23 cellular contexts compared by ENCODE assay signal in the genomic region with DNA sequence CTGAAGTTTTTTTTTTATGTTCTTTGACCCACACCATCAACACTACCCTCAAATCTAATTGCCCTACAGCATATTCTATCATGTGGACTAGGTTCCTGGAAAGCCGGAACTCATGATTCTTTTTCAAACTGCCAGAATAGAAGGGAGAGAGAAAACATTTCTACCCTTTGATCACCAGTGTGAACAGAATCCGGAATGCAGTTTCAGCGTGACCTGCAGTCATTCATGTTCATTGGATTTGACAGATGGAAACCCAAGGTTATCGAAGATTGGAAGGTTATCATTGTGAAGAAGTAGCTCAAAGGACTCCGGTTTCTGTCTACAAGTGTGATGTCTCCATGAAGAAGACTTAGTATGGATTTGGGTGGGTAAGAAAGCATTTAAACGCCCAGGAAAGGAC. TPM values are rescaled to one million over a fixed set of nuclear protein-coding genes. Genes with fewer than 3 reads are reported as not detected.
DNase-seq lines count a peak whose midpoint lies in the region; ATAC-seq and TF ChIP-seq lines count a peak whose summit lies in the region.
"Had no signal": no experiment of that assay in that cellular context is flagged by ENCODE, and none has a peak within 500 bp of the region (broad histone marks: within the 10 kb centered on the region; RNA-seq: fewer than 3 reads in every experiment).

No MANE protein-coding gene starts in this region.

- intact Hi-C loops in left ventricle myocardium inferior (cut with micrococcal nuclease) (no loop called here), Right ventricle myocardium superior (cut with DNase I) (no loop called here)

- no peak overlapping the region for H2BK5ac ChIP-seq in mesenchymal stem cell (ENCODE audit: low read depth, low read length, poor library complexity, severe bottlenecking)

- no peak for ATAC-seq in Right ventricle myocardium superior (ENCODE audit: poor library complexity)
- ATAC-seq in activated T-helper 17 cell treated with anti-CD3 and anti-CD28 coated beads, Interleukin-2, amount 50 U/mL, for 72 hours (replicated peaks), result no peak
- ATAC-seq: GM23338, SK-N-SH treated with all-trans-retinoic acid at 6 μM for 48 hours had no signal

- H3K9ac ChIP-seq in mesenchymal stem cell (ENCODE audit: low read length), result peak overlapping the region; percentile 52
- H3K9ac ChIP-seq: KMS-11 had no signal

- no peak overlapping the region for H2BK15ac ChIP-seq in mesenchymal stem cell (ENCODE audit: low read depth, poor library complexity, severe bottlenecking)

- no peaks in the 10 kb centered on the region for H3K27me3 Mint-ChIP-seq in activated T-helper 17 cell treated with anti-CD3 and anti-CD28 coated beads, Interleukin-2, amount 50 U/mL, for 72 hours

- H3K4me2 ChIP-seq in mesenchymal stem cell (ENCODE audit: low read length, poor library complexity, severe bottlenecking), result no peak overlapping the region
- H3K4me2 ChIP-seq: GM23338, KMS-11 had no signal

- no peak overlapping the region for H2BK12ac ChIP-seq in mesenchymal stem cell (ENCODE audit: low read length in 2 of 2)

- H3K4me1 ChIP-seq in left ventricle myocardium inferior (peaks cover 91% of the 10 kb centered on the region), mesenchymal stem cell (ENCODE audit: control insufficient read depth, insufficient read depth, low read depth, low read length) (no peaks in the 10 kb centered on the region)
- H3K4me1 ChIP-seq: HAP-1 had no signal

- no peak overlapping the region for H2AFZ ChIP-seq in mesenchymal stem cell (ENCODE audit: low read depth, low read length)
- H2AFZ ChIP-seq: GM23338 had no signal

- H3K4ac ChIP-seq in mesenchymal stem cell (ENCODE audit: low read depth in 1 of 2, low read length in 2 of 2), result no peak overlapping the region

- no peak for DNase-seq in left ventricle myocardium inferior
- DNase-seq in Right ventricle myocardium superior, result no peak
- no peak for DNase-seq in mesenchymal stem cell
- no peak for DNase-seq in HuH-7 (ENCODE audit: low spot score)
- no peak for DNase-seq in CD1c-positive myeloid dendritic cell (ENCODE audit: extremely low spot score)
- DNase-seq in activated naive CD4-positive, alpha-beta T cell treated with Interleukin-2 at 50 U/mL for 16 hours, result no peak
- DNase-seq: DND-41; NCI-H1105 treated with DMSO at 0.1 percent for 48 hours; NCI-H2029 treated with DMSO at 0.1 percent for 48 hours; NCI-H2171; NCI-H345; NCI-H524; NCI-H774; NK-92 treated with Interleukin-12 subunit alpha and Interleukin-12 subunit beta, amount 100 ng/mL, for 24 hours; SIG-M5 had no signal

- peaks cover 15% of the 10 kb centered on the region for H3K4me1 Mint-ChIP-seq in activated T-helper 17 cell treated with anti-CD3 and anti-CD28 coated beads, Interleukin-2, amount 50 U/mL, for 72 hours

- H3K27ac Mint-ChIP-seq in activated T-helper 17 cell treated with anti-CD3 and anti-CD28 coated beads, Interleukin-2, amount 50 U/mL, for 72 hours, result peak overlapping the region; percentile 43
- H3K27ac Mint-ChIP-seq: GM23338 had no signal

- H4K91ac ChIP-seq in mesenchymal stem cell (ENCODE audit: low read length), result no peak overlapping the region

- H3K27me3 ChIP-seq in left ventricle myocardium inferior (ENCODE audit: low read depth), result no peaks in the 10 kb centered on the region
- H3K27me3 ChIP-seq in mesenchymal stem cell (ENCODE audit: control insufficient read depth in 1 of 2, insufficient read depth in 1 of 2, low read length in 2 of 2), result no peaks in the 10 kb centered on the region

- WGBS in mesenchymal stem cell, result 98% methylated on average over 5 of the region's 6 CpGs

- H3K79me1 ChIP-seq in mesenchymal stem cell (replicated peaks; ENCODE audit: low read length, poor library complexity, severe bottlenecking), result peaks cover 27% of the 10 kb centered on the region

- H3K23ac ChIP-seq in mesenchymal stem cell (ENCODE audit: low read length in 2 of 2), result no peak overlapping the region

- H3K27ac ChIP-seq in left ventricle myocardium inferior (replicated peaks) (peak overlapping the region; percentile 14), mesenchymal stem cell (ENCODE audit: low read length, poor library complexity, severe bottlenecking) (no peak overlapping the region)
- H3K27ac ChIP-seq: HL-60, KMS-11, RWPE1 had no signal

- no peak overlapping the region for H3K4me3 ChIP-seq in left ventricle myocardium inferior
- no peak overlapping the region for H3K4me3 ChIP-seq in mesenchymal stem cell (ENCODE audit: insufficient read depth in 1 of 2, low read depth in 1 of 2, low read length in 2 of 2)
- H3K4me3 ChIP-seq: GM23338, HAP-1 had no signal

- H3K18ac ChIP-seq in mesenchymal stem cell (ENCODE audit: low read depth in 1 of 2, low read length in 2 of 2), result no peak overlapping the region

- H4K8ac ChIP-seq in mesenchymal stem cell (ENCODE audit: low read length), result no peak overlapping the region

- no peak overlapping the region for H3K14ac ChIP-seq in mesenchymal stem cell (ENCODE audit: low read length in 2 of 2)

- peaks cover 45% of the 10 kb centered on the region for H3K36me3 ChIP-seq in left ventricle myocardium inferior
- peaks cover 23 to 68% of the 10 kb centered on the region in 2 experiments for H3K36me3 ChIP-seq in mesenchymal stem cell (ENCODE audit: control insufficient read depth in 1 of 2, insufficient read depth in 2 of 2, low read depth in 1 of 2, low read length in 2 of 2)
- H3K36me3 ChIP-seq: HAP-1 had no signal

- no peak overlapping the region for H2AK5ac ChIP-seq in mesenchymal stem cell (ENCODE audit: low read length, severe bottlenecking)

- no peak for TF ChIP-seq CTCF in left ventricle myocardium inferior (IDR thresholded peaks at IDR 0.05; ENCODE audit: borderline replicate concordance)

- H3K4me3 Mint-ChIP-seq in activated T-helper 17 cell treated with anti-CD3 and anti-CD28 coated beads, Interleukin-2, amount 50 U/mL, for 72 hours, result no peak overlapping the region
- H3K4me3 Mint-ChIP-seq: CD14-positive monocyte, GM23338 had no signal

- H2BK120ac ChIP-seq in mesenchymal stem cell (ENCODE audit: low read depth, low read length), result no peak overlapping the region

- no peaks in the 10 kb centered on the region for H3K9me3 Mint-ChIP-seq in activated T-helper 17 cell treated with anti-CD3 and anti-CD28 coated beads, Interleukin-2, amount 50 U/mL, for 72 hours
- H3K9me3 Mint-ChIP-seq: GM23338 had no signal

- H3K36me3 Mint-ChIP-seq in activated T-helper 17 cell treated with anti-CD3 and anti-CD28 coated beads, Interleukin-2, amount 50 U/mL, for 72 hours (ENCODE audit: low read depth), result peaks cover 50% of the 10 kb centered on the region

- no peaks in the 10 kb centered on the region for H3K9me3 ChIP-seq in left ventricle myocardium inferior (replicated peaks)
- peaks cover 3% of the 10 kb centered on the region for H3K9me3 ChIP-seq in mesenchymal stem cell (ENCODE audit: control insufficient read depth, low read length)
- H3K9me3 ChIP-seq: HAP-1 had no signal

RNA-seq across cellular contexts. Expression of gene RASA2, which starts 39.4 kb away (rescaled TPM):
- total RNA-seq in left ventricle myocardium inferior (4.3 TPM), Right ventricle myocardium superior (3.5 TPM)
- 10 to 100 TPM; 36.6 to 41.1 TPM for total RNA-seq in activated T-helper 17 cell treated with anti-CD3 and anti-CD28 coated beads, Interleukin-2, amount 50 U/mL, for 72 hours
- 3.9 TPM for polyA plus RNA-seq in mesenchymal stem cell (2013, experiment 1 of 2)
- 4.1 TPM for polyA plus RNA-seq in mesenchymal stem cell (2013, experiment 2 of 2)
